8 cellular contexts compared by ENCODE assay signal in the genomic region with DNA sequence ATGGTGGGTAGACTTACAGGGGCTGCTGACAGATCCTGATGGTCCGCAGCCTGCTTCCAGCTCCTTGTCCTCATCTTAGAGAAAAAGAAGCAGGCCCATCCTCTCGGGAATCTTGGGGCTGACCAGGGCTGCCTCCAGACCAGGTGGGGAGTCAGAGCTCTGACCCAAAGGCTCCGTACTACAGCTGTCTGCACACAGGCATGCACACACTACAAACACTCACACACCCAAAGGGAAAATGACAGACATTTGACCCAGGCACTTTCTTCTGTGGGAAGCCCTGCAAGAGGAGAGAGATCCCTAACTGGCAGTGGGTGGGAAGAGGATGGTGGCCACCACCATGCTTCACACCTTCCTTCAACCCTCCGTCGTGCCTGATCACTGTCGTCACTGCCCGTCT. TPM values are rescaled to one million over a fixed set of nuclear protein-coding genes. Genes with fewer than 3 reads are reported as not detected.
"Had no signal": no experiment of that assay in that cellular context is flagged by ENCODE, and none has a peak within 500 bp of the region (broad histone marks: within the 10 kb centered on the region; RNA-seq: fewer than 3 reads in every experiment).

No MANE protein-coding gene starts in this region.

- H3K4me3 ChIP-seq: GM23338, K562 had no signal

- H3K27ac ChIP-seq: HL-60 had no signal

- DNase-seq: H9, HCEC 1CT, IMR-90 had no signal

- H3K4me1 Mint-ChIP-seq: GM23338, H9 had no signal

- H3K27ac Mint-ChIP-seq: GM23338, H9 had no signal

- ATAC-seq: GM23338, K562 had no signal

- H3K4me3 Mint-ChIP-seq: GM23338, H9 had no signal

RNA-seq across cellular contexts. Expression of a gene that starts 46.9 kb away (rescaled TPM):
- total RNA-seq: GM23338, H1, H9, HT1080, IMR-90, K562 had no signal
- polyA plus RNA-seq: GM23338, H1, IMR-90, K562 had no signal
